10 cellular contexts compared by ENCODE assay signal in genomic region chr2:159933727-159934049, GRCh38. TPM values are rescaled to one million over a fixed set of nuclear protein-coding genes. Genes with fewer than 3 reads are reported as not detected.
A peak's percentile ranks its signal among the peaks of the same experiment; 100 is the strongest.
DNase-seq lines count a peak whose midpoint lies in the region; ATAC-seq lines count a peak whose summit lies in the region.
"Had no signal": no experiment of that assay in that cellular context is flagged by ENCODE, and none has a peak within 500 bp of the region (broad histone marks: within the 10 kb centered on the region; RNA-seq: fewer than 3 reads in every experiment).

No MANE protein-coding gene starts in this region.

- DNase-seq in medulla oblongata (ENCODE audit: extremely low spot score) = peak; percentile 65
- no peak for DNase-seq in D341Med (ENCODE audit: low spot score)
- DNase-seq in activated CD8-positive, alpha-beta memory T cell treated with anti-CD3 and anti-CD28 coated beads for 24 hours = no peak
- no peak for DNase-seq in NCI-H446 treated with DMSO at 0.1 percent for 48 hours (lab: John Stamatoyannopoulos, UW)
- no peak for DNase-seq in activated CD4-positive, alpha-beta T cell treated with anti-CD3 and anti-CD28 coated beads, Interleukin-2, amount 50 U/mL, for 1 hour
- DNase-seq: activated CD8-positive, alpha-beta T cell treated with anti-CD3 and anti-CD28 coated beads, Interleukin-2, amount 10 ng/mL, durations not matched to agents 7 days and 5 days; NCI-H1694 had no signal

- H3K36me3 Mint-ChIP-seq in IgD-negative memory B cell = no peaks in the 10 kb centered on the region

- no peaks in the 10 kb centered on the region for H3K27me3 Mint-ChIP-seq in IgD-negative memory B cell

- H3K9me3 Mint-ChIP-seq in IgD-negative memory B cell = peaks cover 0 to 7% (median 0%) of the 10 kb centered on the region in 3 donors

- peak overlapping the region in 2 of 3 donors; percentile 9 to 90 for H3K27ac Mint-ChIP-seq in IgD-negative memory B cell
- H3K27ac Mint-ChIP-seq: activated CD8-positive, alpha-beta T cell treated with anti-CD3 and anti-CD28 coated beads, Interleukin-2, amount 10 ng/mL, durations not matched to agents 7 days and 5 days had no signal

- ATAC-seq in GM18517 (IDR thresholded peaks at IDR 0.05; ENCODE audit: unreplicated experiment) (peak; percentile 95), HG02588 (IDR thresholded peaks at IDR 0.05; ENCODE audit: unreplicated experiment) (peak; percentile 95)
- ATAC-seq: activated CD8-positive, alpha-beta T cell treated with anti-CD3 and anti-CD28 coated beads, Interleukin-2, amount 10 ng/mL, durations not matched to agents 7 days and 5 days had no signal

- peak overlapping the region in 3 of 4 donors; percentile 8 to 81 (median 78) for H3K4me3 Mint-ChIP-seq in IgD-negative memory B cell
- H3K4me3 Mint-ChIP-seq: activated CD8-positive, alpha-beta T cell treated with anti-CD3 and anti-CD28 coated beads, Interleukin-2, amount 10 ng/mL, durations not matched to agents 7 days and 5 days had no signal

- H3K4me1 Mint-ChIP-seq in IgD-negative memory B cell = peaks cover 19 to 28% (median 22%) of the 10 kb centered on the region in 3 donors

RNA-seq across cellular contexts. Expression of gene LY75, which starts 29.1 kb away (rescaled TPM):
- polyA plus RNA-seq in IgD-negative memory B cell = 28.1 TPM
